ENCODE assay signal across 8 cellular contexts in the genomic region with DNA sequence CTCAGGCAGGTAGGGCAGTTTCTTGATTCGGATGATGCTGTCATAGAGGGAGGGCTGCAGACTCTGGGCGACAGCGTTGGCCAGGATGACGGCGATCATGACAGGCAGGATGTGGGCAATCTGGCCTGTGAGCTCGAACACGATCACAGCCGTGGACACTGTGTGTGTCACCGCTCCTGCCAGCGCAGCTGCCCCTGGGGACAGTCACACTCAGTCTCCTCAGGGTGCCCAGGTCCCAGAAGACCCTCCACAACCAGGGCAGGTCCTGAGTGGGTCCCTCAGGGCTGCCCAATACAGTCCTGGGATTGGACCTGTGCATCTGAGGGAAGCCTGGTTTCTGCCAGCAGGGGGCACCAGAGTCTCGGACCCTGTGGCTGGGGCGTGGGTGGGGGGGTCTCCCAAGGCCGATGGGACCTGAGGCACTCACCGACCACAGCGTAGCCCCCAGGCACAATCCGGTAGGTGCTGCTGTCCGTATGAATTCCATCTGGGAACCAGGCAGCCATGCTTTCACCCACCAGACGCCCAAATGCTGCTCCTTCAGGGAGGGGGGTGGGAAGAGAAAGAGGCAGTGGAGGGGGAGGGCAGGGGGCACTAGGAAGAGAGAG. TPM values are rescaled to one million over a fixed set of nuclear protein-coding genes. Genes with fewer than 3 reads are reported as not detected.
DNase-seq lines count a peak whose midpoint lies in the region; ATAC-seq, FAIRE-seq and TF ChIP-seq lines count a peak whose summit lies in the region.

No MANE protein-coding gene starts in this region.

- H3K9me3 Mint-ChIP-seq in CD4-positive, CD25-positive, alpha-beta regulatory T cell: no peaks in the 10 kb centered on the region
- no peaks in the 10 kb centered on the region for H3K9me3 Mint-ChIP-seq in HFFc6
- no peaks in the 10 kb centered on the region for H3K9me3 Mint-ChIP-seq in stimulated activated effector memory CD8-positive, alpha-beta T cell treated with anti-CD3 and anti-CD28 coated beads, Interleukin-12 subunit alpha, Interleukin-12 subunit beta, amount 100 ng/mL, for 72 hours

- H3K27ac ChIP-seq in CD4-positive, CD25-positive, alpha-beta regulatory T cell (ENCODE audit: insufficient read depth, low read length, poor library complexity, severe bottlenecking): no peak overlapping the region
- no peak overlapping the region for H3K27ac ChIP-seq in lower lobe of right lung

- no peaks in the 10 kb centered on the region for H3K4me1 Mint-ChIP-seq in CD4-positive, CD25-positive, alpha-beta regulatory T cell
- peaks cover 12% of the 10 kb centered on the region for H3K4me1 Mint-ChIP-seq in HFFc6 (ENCODE audit: low read depth)
- peaks cover 7% of the 10 kb centered on the region for H3K4me1 Mint-ChIP-seq in stimulated activated effector memory CD8-positive, alpha-beta T cell treated with anti-CD3 and anti-CD28 coated beads, Interleukin-12 subunit alpha, Interleukin-12 subunit beta, amount 100 ng/mL, for 72 hours

- H3K36me3 Mint-ChIP-seq in CD4-positive, CD25-positive, alpha-beta regulatory T cell: peaks cover 5% of the 10 kb centered on the region
- peaks cover 13% of the 10 kb centered on the region; the same call in 1 of the 2 replicates for H3K36me3 Mint-ChIP-seq in HFFc6 (ENCODE audit: low read depth)
- no peaks in the 10 kb centered on the region for H3K36me3 Mint-ChIP-seq in stimulated activated effector memory CD8-positive, alpha-beta T cell treated with anti-CD3 and anti-CD28 coated beads, Interleukin-12 subunit alpha, Interleukin-12 subunit beta, amount 100 ng/mL, for 72 hours

- peak; percentile 61 to 73 for ATAC-seq in CD4-positive, CD25-positive, alpha-beta regulatory T cell (ENCODE audit: low read depth in 2 of 2)
- ATAC-seq in lower lobe of right lung (peak; percentile 60 to 63), GM19324 (IDR thresholded peaks at IDR 0.05; ENCODE audit: low FRiP score, unreplicated experiment) (no peak), GM19467 (IDR thresholded peaks at IDR 0.05; ENCODE audit: unreplicated experiment) (no peak)
- peak; percentile 94 for ATAC-seq in stimulated activated effector memory CD8-positive, alpha-beta T cell treated with anti-CD3 and anti-CD28 coated beads, Interleukin-12 subunit alpha, Interleukin-12 subunit beta, amount 100 ng/mL, for 72 hours

- peaks cover 4% of the 10 kb centered on the region for H3K27me3 Mint-ChIP-seq in CD4-positive, CD25-positive, alpha-beta regulatory T cell
- H3K27me3 Mint-ChIP-seq in HFFc6 (ENCODE audit: insufficient read depth): peaks cover 3% of the 10 kb centered on the region

- intact Hi-C loops in lower lobe of right lung (cut with DNase I): no loop called here

- TF ChIP-seq CTCF in HFFc6 (IDR thresholded peaks at IDR 0.05) (peak; percentile 85), bronchial epithelial cell (IDR thresholded peaks at IDR 0.05; ENCODE audit: insufficient read depth, low read length, severe bottlenecking) (peak; percentile 85), lower lobe of right lung (IDR thresholded peaks at IDR 0.05) (peak; percentile 70)

- peak; percentile 40 to 46 (median 45) for DNase-seq in CD4-positive, CD25-positive, alpha-beta regulatory T cell
- DNase-seq in HFFc6: no peak
- peak; percentile 65 for DNase-seq in UCSD-AML1 (lab: John Stamatoyannopoulos, UW; ENCODE audit: unreplicated experiment)
- DNase-seq in bronchial epithelial cell (ENCODE audit: low read depth): no peak
- DNase-seq in lower lobe of right lung: peak; percentile 69
- peak; percentile 56 to 83 for DNase-seq in stimulated activated effector memory CD8-positive, alpha-beta T cell treated with anti-CD3 and anti-CD28 coated beads, Interleukin-12 subunit alpha, Interleukin-12 subunit beta, amount 100 ng/mL, for 72 hours (ENCODE audit: low spot score in 2 of 2)

- no peak for FAIRE-seq in bronchial epithelial cell (lab: Jason Lieb, UNC)

- no peak overlapping the region for H3K27ac Mint-ChIP-seq in CD4-positive, CD25-positive, alpha-beta regulatory T cell
- H3K27ac Mint-ChIP-seq in HFFc6: no peak overlapping the region
- peak overlapping the region; percentile 74 for H3K27ac Mint-ChIP-seq in stimulated activated effector memory CD8-positive, alpha-beta T cell treated with anti-CD3 and anti-CD28 coated beads, Interleukin-12 subunit alpha, Interleukin-12 subunit beta, amount 100 ng/mL, for 72 hours

- no peaks in the 10 kb centered on the region for H3K27me3 ChIP-seq in CD4-positive, CD25-positive, alpha-beta regulatory T cell (ENCODE audit: control insufficient read depth, insufficient read depth, low read length)
- no peaks in the 10 kb centered on the region for H3K27me3 ChIP-seq in bronchial epithelial cell (ENCODE audit: control insufficient read depth, insufficient read depth, low read length)
- H3K27me3 ChIP-seq in lower lobe of right lung (ENCODE audit: low read depth): no peaks in the 10 kb centered on the region

- no peak overlapping the region for H3K4me3 ChIP-seq in CD4-positive, CD25-positive, alpha-beta regulatory T cell (ENCODE audit: low read depth, low read length)
- H3K4me3 ChIP-seq in bronchial epithelial cell (ENCODE audit: low read depth, low read length) (no peak overlapping the region), lower lobe of right lung (no peak overlapping the region)

- H3K9me3 ChIP-seq in CD4-positive, CD25-positive, alpha-beta regulatory T cell (ENCODE audit: control insufficient read depth in 2 of 2, low read length in 2 of 2): no peaks in the 10 kb centered on the region
- H3K9me3 ChIP-seq in lower lobe of right lung: no peaks in the 10 kb centered on the region

- H3K4me3 Mint-ChIP-seq in CD4-positive, CD25-positive, alpha-beta regulatory T cell: no peak overlapping the region
- H3K4me3 Mint-ChIP-seq in HFFc6: no peak overlapping the region
- peak overlapping the region; percentile 51 for H3K4me3 Mint-ChIP-seq in stimulated activated effector memory CD8-positive, alpha-beta T cell treated with anti-CD3 and anti-CD28 coated beads, Interleukin-12 subunit alpha, Interleukin-12 subunit beta, amount 100 ng/mL, for 72 hours

- H3K36me3 ChIP-seq in CD4-positive, CD25-positive, alpha-beta regulatory T cell (ENCODE audit: control insufficient read depth, insufficient read depth, low read length): no peaks in the 10 kb centered on the region
- H3K36me3 ChIP-seq in bronchial epithelial cell (ENCODE audit: control insufficient read depth, insufficient read depth, low read length) (peaks cover 4% of the 10 kb centered on the region), lower lobe of right lung (peaks cover 10% of the 10 kb centered on the region)

- peaks cover 4% of the 10 kb centered on the region for H3K4me1 ChIP-seq in CD4-positive, CD25-positive, alpha-beta regulatory T cell (ENCODE audit: control insufficient read depth, insufficient read depth, low read length, poor library complexity, severe bottlenecking)
- H3K4me1 ChIP-seq in lower lobe of right lung: no peaks in the 10 kb centered on the region

RNA-seq across cellular contexts. Expression of gene CLCN2, which starts 7.2 kb away (rescaled TPM):
- 4.7 TPM for total RNA-seq in CD4-positive, CD25-positive, alpha-beta regulatory T cell
- polyA plus RNA-seq in CD4-positive, CD25-positive, alpha-beta regulatory T cell: under 1 TPM in 3 of 4 donors, not detected in 1; 0.30 to 0.59 (median 0.54) TPM
- total RNA-seq in HFFc6 (2021; fragmentation: NEBNext Ultra II Directional; extraction: Animal tissue kit (Norgen Biotek cat#: 25700)): 1 to 10 TPM; 3.4 to 5.1 (median 4.2) TPM
- total RNA-seq in bronchial epithelial cell (2.0 and 2.1 TPM in 2 replicates), lower lobe of right lung (4.4 TPM)

RNA-seq across cellular contexts. Expression of gene POLR2H, which starts 7.3 kb away (rescaled TPM):
- total RNA-seq in CD4-positive, CD25-positive, alpha-beta regulatory T cell: 39.4 TPM
- polyA plus RNA-seq in CD4-positive, CD25-positive, alpha-beta regulatory T cell: 10 to 100 TPM; 56.8 to 64.9 (median 60.3) TPM
- 10 to 100 TPM; 45.4 to 68.6 (median 50.1) TPM for total RNA-seq in HFFc6 (2021; fragmentation: NEBNext Ultra II Directional; extraction: Animal tissue kit (Norgen Biotek cat#: 25700))
- total RNA-seq in bronchial epithelial cell (48.4 and 112 TPM in 2 replicates), lower lobe of right lung (53.3 TPM)

RNA-seq across cellular contexts. Expression of gene FAM131A, which starts 16.8 kb away (rescaled TPM):
- total RNA-seq in CD4-positive, CD25-positive, alpha-beta regulatory T cell: 13.8 TPM
- 1 to 10 TPM; 2.0 to 4.3 (median 2.3) TPM for polyA plus RNA-seq in CD4-positive, CD25-positive, alpha-beta regulatory T cell
- total RNA-seq in HFFc6 (2021; fragmentation: NEBNext Ultra II Directional; extraction: Animal tissue kit (Norgen Biotek cat#: 25700)): 10 to 100 TPM; 11.2 to 13.6 (median 11.9) TPM
- 18.2 and 25.5 TPM in 2 replicates for total RNA-seq in bronchial epithelial cell
- 17.0 TPM for total RNA-seq in lower lobe of right lung

RNA-seq across cellular contexts. Expression of gene THPO, which starts 23.8 kb away (rescaled TPM):
- not detected for total RNA-seq in CD4-positive, CD25-positive, alpha-beta regulatory T cell
- polyA plus RNA-seq in CD4-positive, CD25-positive, alpha-beta regulatory T cell: not detected
- total RNA-seq in HFFc6 (2021; fragmentation: NEBNext Ultra II Directional; extraction: Animal tissue kit (Norgen Biotek cat#: 25700)): not detected
- not detected in 2 replicates for total RNA-seq in bronchial epithelial cell
- total RNA-seq in lower lobe of right lung: 0.24 TPM

RNA-seq across cellular contexts. Expression of gene CHRD, which starts 25.6 kb away (rescaled TPM):
- not detected for total RNA-seq in CD4-positive, CD25-positive, alpha-beta regulatory T cell
- not detected for polyA plus RNA-seq in CD4-positive, CD25-positive, alpha-beta regulatory T cell
- total RNA-seq in HFFc6 (2021; fragmentation: NEBNext Ultra II Directional; extraction: Animal tissue kit (Norgen Biotek cat#: 25700)): under 1 TPM in 4 of 6 experiments, not detected in 2; 0.09 to 0.31 (median 0.19) TPM
- not detected in 2 replicates for total RNA-seq in bronchial epithelial cell
- total RNA-seq in lower lobe of right lung: 4.1 TPM

Comparison
In these comparisons a context has a peak if more than half of its experiments do, and no peak if none do; other contexts are left out.
1. ATAC-seq: peak in CD4-positive, CD25-positive, alpha-beta regulatory T cell (2 of 2), lower lobe of right lung (2 of 2) and stimulated activated effector memory CD8-positive, alpha-beta T cell treated with anti-CD3 and anti-CD28 coated beads, Interleukin-12 subunit alpha, Interleukin-12 subunit beta, amount 100 ng/mL, for 72 hours (single experiment); none in GM19324 (single experiment) and GM19467 (single experiment).
2. DNase-seq: peak in CD4-positive, CD25-positive, alpha-beta regulatory T cell (3 of 3), UCSD-AML1 (single experiment), lower lobe of right lung (single experiment) and stimulated activated effector memory CD8-positive, alpha-beta T cell treated with anti-CD3 and anti-CD28 coated beads, Interleukin-12 subunit alpha, Interleukin-12 subunit beta, amount 100 ng/mL, for 72 hours (2 of 2); none in HFFc6 (single experiment) and bronchial epithelial cell (single experiment).
3. Peak in every context shown above with its lines, with median percentiles within 50 percentile points of each other: CTCF ChIP-seq.